ENCODE assay signal across 16 cellular contexts in genomic region chr21:41458559-41458958, GRCh38. TPM values are rescaled to one million over a fixed set of nuclear protein-coding genes. Genes with fewer than 3 reads are reported as not detected.
DNase-seq lines count a peak whose midpoint lies in the region; ATAC-seq, FAIRE-seq and TF ChIP-seq lines count a peak whose summit lies in the region.
"Had no signal": no experiment of that assay in that cellular context is flagged by ENCODE, and none has a peak within 500 bp of the region (broad histone marks: within the 10 kb centered on the region; RNA-seq: fewer than 3 reads in every experiment).

No MANE protein-coding gene starts in this region.

- SMC1A ChIA-PET in GM12878 (lab: Charles Lee; ENCODE audit: uncharacterized antibody, unreplicated experiment) = interaction anchor here (0.9 to 1.2 kb wide), 3 partner anchors 23 to 218 kb away, joined by 3 to 8 read pairs (median 4); no protein-coding TSS in a partner anchor

- no peak overlapping the region for H3K9ac ChIP-seq in GM12878 (ENCODE audit: control insufficient read depth, insufficient read depth, low read length)
- H3K9ac ChIP-seq: BLaER1 treated with 17β-estradiol and CSF1 and Interleukin-3, amounts not matched to agents 10 nM and 100 nM had no signal

- H3K27ac ChIP-seq in GM12878 (ENCODE audit: control insufficient read depth, insufficient read depth) (no peak overlapping the region), coronary artery (no peak overlapping the region)
- H3K27ac ChIP-seq: BLaER1 treated with 17β-estradiol and CSF1 and Interleukin-3, amounts not matched to agents 10 nM and 100 nM; HL-60 had no signal

- RAD21 ChIA-PET in GM12878 (lab: Charles Lee; ENCODE audit: unreplicated experiment) = interaction anchor here (1.2 to 3.4 kb wide), 2 partner anchors 8 to 175 kb away, joined by 3 to 26 read pairs; no protein-coding TSS in a partner anchor

- CTCF ChIA-PET in GM12878 (lab: Yijun Ruan, JAX) = interaction anchor here (0.7 to 3.1 kb wide), 3 partner anchors 89 to 296 kb away, joined by 3 to 47 read pairs (median 3); no protein-coding TSS in a partner anchor

- no peak for TF ChIP-seq CTCF in GM12878 (IDR thresholded peaks at IDR 0.05 in 2 of 3, conservative IDR thresholded peaks at IDR 0.05 in 1 of 3; ENCODE audit: control insufficient read depth in 2 of 3, extremely low read depth in 1 of 3, insufficient read depth in 1 of 3, low read depth in 3 of 3, low read length in 3 of 3)
- TF ChIP-seq CTCF in coronary artery (IDR thresholded peaks at IDR 0.05) = no peak

- peaks cover 22 to 37% of the 10 kb centered on the region in 2 donors for H3K36me3 Mint-ChIP-seq in stimulated activated naive B cell treated with anti-CD40 and anti-IgM and Interleukin-4, amounts not matched to agents 10 μg/mL and 1 μg/mL and 100 μg/mL, for 72 hours

- no peak overlapping the region for H3K4me2 ChIP-seq in GM12878 (ENCODE audit: control insufficient read depth, insufficient read depth)
- H3K4me2 ChIP-seq: BLaER1 treated with 17β-estradiol and CSF1 and Interleukin-3, amounts not matched to agents 10 nM and 100 nM had no signal

- no peak for FAIRE-seq in GM12878 (lab: Jason Lieb, UNC)
- FAIRE-seq: H1 had no signal

- TSS peak; percentile 24 for BruUV-seq in GM12878 (replicated peaks; lab: Mats Ljungman, UMichigan)

- in situ Hi-C loops in GM18951 (cut with MboI; ENCODE audit: low sequenced_read_pairs, unreplicated experiment) (loop anchor here (10.0 kb wide), 1 partner anchor 174 kb away; no protein-coding TSS in a partner anchor), GM12878 (cut with MboI) (loop anchor here (5.0 kb wide), 1 partner anchor 171 kb away; no protein-coding TSS in a partner anchor)

- H3K4me1 Mint-ChIP-seq in stimulated activated naive B cell treated with anti-CD40 and anti-IgM and Interleukin-4, amounts not matched to agents 10 μg/mL and 1 μg/mL and 100 μg/mL, for 72 hours = peaks cover 22 to 24% of the 10 kb centered on the region in 2 donors

- H3K27me3 Mint-ChIP-seq in stimulated activated naive B cell treated with anti-CD40 and anti-IgM and Interleukin-4, amounts not matched to agents 10 μg/mL and 1 μg/mL and 100 μg/mL, for 72 hours = no peaks in the 10 kb centered on the region
- H3K27me3 Mint-ChIP-seq: CD4-positive, CD25-positive, alpha-beta regulatory T cell had no signal

- peaks cover 15% of the 10 kb centered on the region for H4K20me1 ChIP-seq in GM12878 (ENCODE audit: control insufficient read depth, insufficient read depth)

- WGBS in GM12878 (ENCODE audit: insufficient coverage, insufficient replicate concordance, low lambda C conversion rate, missing lambda C conversion rate) = 97% methylated on average over 22 of the region's 22 CpGs

- POLR2A ChIA-PET in GM12878 (lab: Charles Lee) = interaction anchor here (0.7 kb wide), 1 partner anchor 26 kb away, joined by 3 read pairs; no protein-coding TSS in a partner anchor

- intact Hi-C loops in GM12878 (cut with micrococcal nuclease; ENCODE audit: unreplicated experiment) = no loop called here

- H3K4me3 ChIP-seq in GM12878 = no peak overlapping the region
- H3K4me3 ChIP-seq in coronary artery = no peak overlapping the region
- H3K4me3 ChIP-seq: BLaER1 treated with 17β-estradiol and CSF1 and Interleukin-3, amounts not matched to agents 10 nM and 100 nM; HAP-1 had no signal

- TF ChIP-seq POLR2A in GM18951 (IDR thresholded peaks at IDR 0.05; ENCODE audit: extremely low read depth, insufficient read depth, insufficient read length) (peak; percentile 29), GM12878 (IDR thresholded peaks at IDR 0.05; ENCODE audit: low read depth, low read length) (peak; percentile 65)

- no peak overlapping the region for H3K4me3 Mint-ChIP-seq in stimulated activated naive B cell treated with anti-CD40 and anti-IgM and Interleukin-4, amounts not matched to agents 10 μg/mL and 1 μg/mL and 100 μg/mL, for 72 hours
- H3K4me3 Mint-ChIP-seq: CD4-positive, CD25-positive, alpha-beta regulatory T cell had no signal

- peak overlapping the region; percentile 77 for H3K27ac Mint-ChIP-seq in stimulated activated naive B cell treated with anti-CD40 and anti-IgM and Interleukin-4, amounts not matched to agents 10 μg/mL and 1 μg/mL and 100 μg/mL, for 72 hours

- DNase-seq in activated effector memory CD4-positive, alpha-beta T cell treated with anti-CD3 and anti-CD28 coated beads, Interleukin-2, amount 50 U/mL, for 16 hours = peak; percentile 59
- no peak for DNase-seq in activated effector memory CD4-positive, alpha-beta T cell treated with Interleukin-2 at 50 U/mL for 16 hours
- no peak for DNase-seq in GM12878 (ENCODE audit: low read depth, low spot score)
- DNase-seq in stimulated activated naive B cell treated with anti-CD40 and anti-IgM and Interleukin-4, amounts not matched to agents 10 μg/mL and 1 μg/mL and 100 μg/mL, for 72 hours = no peak
- no peak for DNase-seq in A172 (ENCODE audit: low spot score)
- DNase-seq in coronary artery (ENCODE audit: low spot score) = no peak
- DNase-seq: 8988T; ACHN; CD4-positive, CD25-positive, alpha-beta regulatory T cell; DMS79 treated with DMSO at 0.1 percent for 48 hours; GDM1 had no signal

- H3K9me3 Mint-ChIP-seq in stimulated activated naive B cell treated with anti-CD40 and anti-IgM and Interleukin-4, amounts not matched to agents 10 μg/mL and 1 μg/mL and 100 μg/mL, for 72 hours = no peaks in the 10 kb centered on the region

- TF ChIP-seq EP300 in GM12878 (IDR thresholded peaks at IDR 0.05; ENCODE audit: borderline replicate concordance in 1 of 2, control insufficient read depth in 1 of 2, low read depth in 2 of 2, low read length in 2 of 2) = no peak

- H3K27me3 ChIP-seq in GM12878 (replicated peaks in 1 of 2; ENCODE audit: control insufficient read depth in 2 of 2, insufficient read depth in 2 of 2, low read length in 1 of 2) = no peaks in the 10 kb centered on the region
- H3K27me3 ChIP-seq: BLaER1 treated with 17β-estradiol and CSF1 and Interleukin-3, amounts not matched to agents 10 nM and 100 nM had no signal

- no peak for ATAC-seq in GM12878
- ATAC-seq in stimulated activated naive B cell treated with anti-CD40 and anti-IgM and Interleukin-4, amounts not matched to agents 10 μg/mL and 1 μg/mL and 100 μg/mL, for 72 hours (replicated peaks) = no peak

- H3K9me3 ChIP-seq in GM12878 (replicated peaks; ENCODE audit: control insufficient read depth, insufficient read depth, low read length) = no peaks in the 10 kb centered on the region; the same call in 2 of the 3 replicates
- H3K9me3 ChIP-seq: HAP-1 had no signal

- H3K79me2 ChIP-seq in GM12878 (ENCODE audit: control insufficient read depth, insufficient read depth, low read length) = no peaks in the 10 kb centered on the region

- H3K4me1 ChIP-seq in GM12878 (ENCODE audit: control insufficient read depth, insufficient read depth, low read length) = no peaks in the 10 kb centered on the region
- H3K4me1 ChIP-seq: HAP-1 had no signal

- H2AFZ ChIP-seq in GM12878 (ENCODE audit: control insufficient read depth, low read depth, low read length) = no peak overlapping the region

- H3K36me3 ChIP-seq in GM12878 (ENCODE audit: control insufficient read depth in 2 of 2, insufficient read depth in 2 of 2, low read length in 1 of 2) = peaks cover 20 to 43% of the 10 kb centered on the region in 2 experiments
- H3K36me3 ChIP-seq: HAP-1 had no signal

- no peak for TF ChIP-seq RAD21 in GM12878 (IDR thresholded peaks at IDR 0.05; ENCODE audit: insufficient read depth, low read depth, low read length)

TF ChIP-seq in GM12878, 131 proteins besides CTCF, POLR2A, EP300 and RAD21 (continues in another document):
- TF ChIP-seq JUNB (IDR thresholded peaks at IDR 0.05) (no peak), BACH1 (IDR thresholded peaks at IDR 0.05; ENCODE audit: borderline replicate concordance) (no peak)

RNA-seq across cellular contexts. Expression of gene MX1, which starts 32.5 kb away (rescaled TPM):
- total RNA-seq in GM12878 (2013; cell fraction: nucleolus; rRNA removed) = 488 and 545 TPM in 2 replicates
- 385 and 432 TPM in 2 replicates for total RNA-seq in GM12878 (2014; rRNA removed)
- total RNA-seq in GM12878 (2014; rRNA removed; fragmentation: Illumina TruSeq; extraction: Trizol) = 354 and 364 TPM in 2 replicates
- total RNA-seq in GM12878 (2021) = 380 and 405 TPM in 2 replicates
- 255 TPM for polyA plus RNA-seq in GM12878 (2011; ENCODE audit: low read depth)
- polyA plus RNA-seq in GM12878 (2011; rRNA removed) = 337 and 367 TPM in 2 replicates
- polyA plus RNA-seq in GM12878 (2011; cell fraction: cytosol; rRNA removed) = 403 and 416 TPM in 2 replicates
- 596 and 625 TPM in 2 replicates for polyA plus RNA-seq in GM12878 (2011; cell fraction: nucleus; rRNA removed)
- 327 and 366 TPM in 2 replicates for polyA plus RNA-seq in GM12878 (2012)
- 293 and 352 TPM in 2 replicates for polyA plus RNA-seq in GM12878 (2014; fragmentation: Illumina TruSeq; extraction: Trizol)
- polyA plus RNA-seq in GM12878 (2014; fragmentation: Nextera tagmentation; extraction: Ambion mirVana) = 10 to 100 TPM; 75.9 to 90.9 TPM
- polyA plus RNA-seq in GM12878 (2014; rRNA removed) = 308 and 311 TPM in 2 replicates
- 100 to 1,000 TPM; 242 to 247 TPM for polyA plus RNA-seq in GM12878 (2016; fragmentation: Nextera tagmentation; extraction: Ambion mirVana)
- 680 and 808 TPM in 2 replicates for polyA minus RNA-seq in GM12878 (2011; rRNA and poly(A)+ RNA removed)
- polyA minus RNA-seq in GM12878 (2011; cell fraction: cytosol; rRNA and poly(A)+ RNA removed) = 217 and 223 TPM in 2 replicates
- polyA minus RNA-seq in GM12878 (2011; cell fraction: nucleus; rRNA and poly(A)+ RNA removed) = 429 and 648 TPM in 2 replicates
- total RNA-seq in A172 (2014; rRNA removed; shearing (Covaris generic)) = 10.1 and 11.4 TPM in 2 replicates

RNA-seq across cellular contexts. Expression of gene TMPRSS2, which starts 49.4 kb away (rescaled TPM):
- total RNA-seq in GM12878 (2013; cell fraction: nucleolus; rRNA removed) = not detected in 2 replicates
- total RNA-seq in GM12878 (2014; rRNA removed) = not detected in 2 replicates
- not detected in 2 replicates for total RNA-seq in GM12878 (2014; rRNA removed; fragmentation: Illumina TruSeq; extraction: Trizol)
- 0.16 and 0.26 TPM in 2 replicates for total RNA-seq in GM12878 (2021)
- not detected for polyA plus RNA-seq in GM12878 (2011; ENCODE audit: low read depth)
- polyA plus RNA-seq in GM12878 (2011; rRNA removed) = not detected in 2 replicates
- polyA plus RNA-seq in GM12878 (2011; cell fraction: cytosol; rRNA removed) = not detected in 2 replicates
- polyA plus RNA-seq in GM12878 (2011; cell fraction: nucleus; rRNA removed) = not detected in 2 replicates
- polyA plus RNA-seq in GM12878 (2012) = not detected in 2 replicates
- not detected in 2 replicates for polyA plus RNA-seq in GM12878 (2014; fragmentation: Illumina TruSeq; extraction: Trizol)
- not detected for polyA plus RNA-seq in GM12878 (2014; fragmentation: Nextera tagmentation; extraction: Ambion mirVana)
- 0.19 TPM in 1 of 2 replicates, not detected in the other for polyA plus RNA-seq in GM12878 (2014; rRNA removed)
- polyA plus RNA-seq in GM12878 (2016; fragmentation: Nextera tagmentation; extraction: Ambion mirVana) = not detected
- not detected in 2 replicates for polyA minus RNA-seq in GM12878 (2011; rRNA and poly(A)+ RNA removed)
- polyA minus RNA-seq in GM12878 (2011; cell fraction: cytosol; rRNA and poly(A)+ RNA removed) = not detected in 2 replicates
- not detected in 2 replicates for polyA minus RNA-seq in GM12878 (2011; cell fraction: nucleus; rRNA and poly(A)+ RNA removed)
- 0.05 TPM in 1 of 2 replicates, not detected in the other for total RNA-seq in A172 (2014; rRNA removed; shearing (Covaris generic))
- total RNA-seq: CD4-positive, CD25-positive, alpha-beta regulatory T cell had no signal
- polyA plus RNA-seq: CD4-positive, CD25-positive, alpha-beta regulatory T cell had no signal

Comparison
In these comparisons a context has a peak if more than half of its experiments do, and no peak if none do; other contexts are left out.
1. RNA of gene MX1, which starts 32.5 kb away (total RNA-seq): 354 to 545 TPM in GM12878; 10.1 to 11.4 TPM in A172; every median in the first group is over 10 times any median in the second.